In the genomic region with DNA sequence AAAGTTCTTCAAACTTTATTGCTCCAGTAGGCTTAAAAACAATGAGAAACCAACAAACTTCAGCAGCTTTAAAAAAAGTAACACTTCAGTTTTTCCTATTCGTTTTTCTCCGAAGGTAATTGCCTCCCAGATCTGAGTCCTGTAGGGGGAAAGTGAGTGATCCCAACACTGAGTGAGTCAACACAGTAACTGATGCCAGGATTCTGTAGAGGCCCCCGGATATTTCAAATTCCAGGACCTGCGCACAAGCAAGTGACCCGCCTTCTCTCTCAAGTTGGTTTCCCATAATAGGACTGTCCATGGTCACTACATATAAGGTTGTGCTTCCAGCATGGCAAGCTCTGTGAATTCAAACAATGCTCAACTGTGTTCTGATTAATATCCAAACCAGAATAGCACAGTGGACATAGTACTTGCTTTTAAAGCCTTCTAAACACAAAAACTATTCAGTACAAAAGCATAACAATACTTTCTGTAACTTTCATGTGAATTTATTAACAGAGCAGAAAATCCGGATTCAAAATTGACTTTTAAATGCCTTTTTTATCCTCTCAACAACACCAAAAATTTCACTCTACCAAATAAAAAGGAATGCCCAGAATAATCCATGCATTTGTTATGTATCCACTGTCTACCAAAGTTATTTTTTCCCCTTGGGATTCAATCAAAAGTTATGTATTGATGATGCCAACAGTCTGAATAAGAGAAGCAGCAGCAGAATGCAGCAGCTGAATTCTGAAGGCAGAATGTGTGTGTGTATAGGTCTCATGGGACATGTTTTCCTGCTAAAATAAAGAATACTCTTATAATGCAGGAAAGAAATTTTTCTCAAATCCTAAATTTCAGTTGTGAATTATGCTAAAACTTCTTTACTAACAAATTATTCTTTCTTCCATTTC, we compare ENCODE assay signal across 9 cellular contexts. TPM values are rescaled to one million over a fixed set of nuclear protein-coding genes. Genes with fewer than 3 reads are reported as not detected.
DNase-seq lines count a peak whose midpoint lies in the region; ATAC-seq and TF ChIP-seq lines count a peak whose summit lies in the region.
"Had no signal": no experiment of that assay in that cellular context is flagged by ENCODE, and none has a peak within 500 bp of the region (broad histone marks: within the 10 kb centered on the region; RNA-seq: fewer than 3 reads in every experiment).

TSS of gene DMD (minus strand) at position 194 of the 899 bp plus-strand sequence. CDS start 237 bp downstream, outside the sequence.

- H3K4me1 Mint-ChIP-seq in WTC11 = peaks cover 2% of the 10 kb centered on the region; the same call in 1 of the 2 replicates
- H3K4me1 Mint-ChIP-seq in nephron = peaks cover 16% of the 10 kb centered on the region
- H3K4me1 Mint-ChIP-seq in activated CD8-positive, alpha-beta T cell treated with anti-CD3 and anti-CD28 coated beads, Interleukin-2, amount 10 ng/mL, durations not matched to agents 7 days and 5 days (ENCODE audit: low read depth) = no peaks in the 10 kb centered on the region

- DNase-seq in WTC11 (ENCODE audit: low spot score) = no peak
- peak; percentile 78 for DNase-seq in globus pallidus (ENCODE audit: low spot score)
- DNase-seq in ureter (ENCODE audit: low spot score) = peak; percentile 52
- DNase-seq in activated CD8-positive, alpha-beta T cell treated with anti-CD3 and anti-CD28 coated beads, Interleukin-2, amount 10 ng/mL, durations not matched to agents 7 days and 5 days = no peak

- H3K9me3 Mint-ChIP-seq in WTC11 (peaks cover 4% of the 10 kb centered on the region; the same call in 1 of the 2 replicates), nephron (peaks cover 2% of the 10 kb centered on the region)
- H3K9me3 Mint-ChIP-seq in activated CD8-positive, alpha-beta T cell treated with anti-CD3 and anti-CD28 coated beads, Interleukin-2, amount 10 ng/mL, durations not matched to agents 7 days and 5 days (ENCODE audit: insufficient read depth) = no peaks in the 10 kb centered on the region

- no peak for TF ChIP-seq CTCF in WTC11 (IDR thresholded peaks at IDR 0.05)
- TF ChIP-seq CTCF in nephron (IDR thresholded peaks at IDR 0.05; ENCODE audit: unreplicated experiment in 3 of 3) = peak in 1 of 3 experiments; percentile 12

- no peak for TF ChIP-seq POLR2A in GM18505 (IDR thresholded peaks at IDR 0.05; ENCODE audit: borderline replicate concordance, extremely low read depth, insufficient read depth, insufficient read length)

- CTCF ChIA-PET in WTC11 (lab: Charles Lee) = no interaction called here
- CTCF ChIA-PET in activated CD8-positive, alpha-beta T cell treated with anti-CD3 and anti-CD28 coated beads, Interleukin-2, amount 10 ng/mL, durations not matched to agents 7 days and 5 days (lab: Charles Lee) = no interaction called here

- H3K27me3 Mint-ChIP-seq in WTC11 (ENCODE audit: low read depth) (no peaks in the 10 kb centered on the region), nephron (ENCODE audit: low read depth) (no peaks in the 10 kb centered on the region)
- H3K27me3 Mint-ChIP-seq in activated CD8-positive, alpha-beta T cell treated with anti-CD3 and anti-CD28 coated beads, Interleukin-2, amount 10 ng/mL, durations not matched to agents 7 days and 5 days (ENCODE audit: low read depth) = no peaks in the 10 kb centered on the region

- H3K36me3 Mint-ChIP-seq in WTC11 (0 out of 2 replicates have a peak, but pooled peaks cover 2% of the 10 kb centered on the region), nephron (ENCODE audit: low read depth) (no peaks in the 10 kb centered on the region)
- no peaks in the 10 kb centered on the region for H3K36me3 Mint-ChIP-seq in activated CD8-positive, alpha-beta T cell treated with anti-CD3 and anti-CD28 coated beads, Interleukin-2, amount 10 ng/mL, durations not matched to agents 7 days and 5 days (ENCODE audit: low read depth)

- no peak within 1 kb of the TSS for H3K27ac Mint-ChIP-seq in WTC11
- H3K27ac Mint-ChIP-seq in nephron = peak within 1 kb of the TSS; percentile 87 to 97 (median 93)
- no peak within 1 kb of the TSS for H3K27ac Mint-ChIP-seq in activated CD8-positive, alpha-beta T cell treated with anti-CD3 and anti-CD28 coated beads, Interleukin-2, amount 10 ng/mL, durations not matched to agents 7 days and 5 days

- peak; percentile 60 for ATAC-seq in WTC11
- ATAC-seq in GM18519 (IDR thresholded peaks at IDR 0.05; ENCODE audit: low FRiP score, unreplicated experiment) = no peak
- ATAC-seq in GM18505 (IDR thresholded peaks at IDR 0.05; ENCODE audit: unreplicated experiment) = no peak
- no peak for ATAC-seq in activated CD8-positive, alpha-beta T cell treated with anti-CD3 and anti-CD28 coated beads, Interleukin-2, amount 10 ng/mL, durations not matched to agents 7 days and 5 days
- ATAC-seq in HG02938 (IDR thresholded peaks at IDR 0.05; ENCODE audit: unreplicated experiment) = no peak

- POLR2A ChIA-PET in WTC11 (lab: Charles Lee) = no interaction called here
- POLR2A ChIA-PET in activated CD8-positive, alpha-beta T cell treated with anti-CD3 and anti-CD28 coated beads, Interleukin-2, amount 10 ng/mL, durations not matched to agents 7 days and 5 days (lab: Charles Lee) = no interaction called here

- no peak within 1 kb of the TSS for H3K4me3 Mint-ChIP-seq in WTC11
- peak within 1 kb of the TSS; percentile 75 to 88 (median 86) for H3K4me3 Mint-ChIP-seq in nephron
- no peak within 1 kb of the TSS for H3K4me3 Mint-ChIP-seq in activated CD8-positive, alpha-beta T cell treated with anti-CD3 and anti-CD28 coated beads, Interleukin-2, amount 10 ng/mL, durations not matched to agents 7 days and 5 days

TF ChIP-seq in WTC11, 78 proteins besides CTCF, POLR2A, EP300 and RAD21:
- TF ChIP-seq JAZF1 (CRISPR knock-in tag; IDR thresholded peaks at IDR 0.05) (no peak), SP1 (CRISPR knock-in tag; conservative IDR thresholded peaks at IDR 0.05) (no peak), ZMAT4 (CRISPR knock-in tag; IDR thresholded peaks at IDR 0.05) (no peak)

RNA-seq across cellular contexts. Expression of gene DMD, which starts in this region (rescaled TPM):
- total RNA-seq in WTC11 (2021) = 6.6 to 9.1 TPM (median 8.4 TPM) in 3 replicates
- total RNA-seq in ureter = 61.6 TPM
- not detected for total RNA-seq in activated CD8-positive, alpha-beta T cell treated with anti-CD3 and anti-CD28 coated beads, Interleukin-2, amount 10 ng/mL, durations not matched to agents 7 days and 5 days
- total RNA-seq: HT-29 had no signal

Comparison
In these comparisons a context has a peak if more than half of its experiments do, and no peak if none do; other contexts are left out.
1. DNase-seq: peak in globus pallidus (single experiment) and ureter (single experiment); none in WTC11 (single experiment) and activated CD8-positive, alpha-beta T cell treated with anti-CD3 and anti-CD28 coated beads, Interleukin-2, amount 10 ng/mL, durations not matched to agents 7 days and 5 days (single experiment).
2. H3K27ac Mint-ChIP-seq: peak in nephron (3 of 3); none in WTC11 (single experiment) and activated CD8-positive, alpha-beta T cell treated with anti-CD3 and anti-CD28 coated beads, Interleukin-2, amount 10 ng/mL, durations not matched to agents 7 days and 5 days (single experiment).
3. H3K4me3 Mint-ChIP-seq: peak in nephron (3 of 3); none in WTC11 (single experiment) and activated CD8-positive, alpha-beta T cell treated with anti-CD3 and anti-CD28 coated beads, Interleukin-2, amount 10 ng/mL, durations not matched to agents 7 days and 5 days (single experiment).